Comparison of ENCODE assay signal across 8 cellular contexts in the genomic region with DNA sequence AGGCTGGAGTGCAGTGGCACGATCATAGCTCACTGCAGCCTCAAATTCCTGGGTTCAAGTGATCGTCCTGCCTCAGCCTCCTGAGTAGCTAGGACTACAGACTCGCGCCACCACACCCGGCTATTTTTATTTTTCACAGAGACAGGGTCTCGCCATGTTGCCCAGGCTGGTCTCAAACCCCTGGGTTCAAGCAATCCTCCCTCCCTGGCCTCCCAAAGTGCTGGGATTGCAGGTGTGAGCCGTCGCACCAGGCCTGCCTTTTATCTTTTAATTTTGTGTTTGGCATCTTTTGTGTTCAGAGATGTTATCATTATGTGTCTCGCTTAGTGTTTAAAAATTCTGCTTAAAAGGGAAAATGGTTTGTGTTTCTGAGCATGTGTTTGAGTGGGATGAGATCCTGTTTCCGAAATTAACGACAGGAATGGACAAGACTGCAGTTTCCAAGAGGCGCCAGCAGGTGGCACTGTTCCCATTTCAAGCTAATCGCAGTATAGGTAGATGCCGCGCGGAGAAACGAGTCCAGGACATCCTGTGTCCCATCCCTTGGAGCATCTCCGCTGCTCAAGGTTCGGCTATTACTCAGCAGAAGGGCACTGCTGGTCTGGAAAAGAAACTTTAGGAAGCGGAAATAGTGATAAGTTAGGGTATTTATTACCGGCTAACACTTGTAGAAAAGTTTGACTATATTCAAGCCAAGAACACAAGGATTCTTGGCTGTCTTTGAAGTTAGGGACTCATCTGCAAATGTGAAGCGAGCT. TPM values are rescaled to one million over a fixed set of nuclear protein-coding genes. Genes with fewer than 3 reads are reported as not detected.
A peak's percentile ranks its signal among the peaks of the same experiment; 100 is the strongest.
DNase-seq lines count a peak whose midpoint lies in the region; TF ChIP-seq lines count a peak whose summit lies in the region.

No MANE protein-coding gene starts in this region.

- no peaks in the 10 kb centered on the region for H3K36me3 ChIP-seq in GM23248 (ENCODE audit: low read depth)
- H3K36me3 ChIP-seq in testis (ENCODE audit: low read depth, missing control alignments) = no peaks in the 10 kb centered on the region

- peak overlapping the region; percentile 63 for H2AFZ ChIP-seq in GM23248

- TF ChIP-seq CTCF in LNCaP clone FGC (IDR thresholded peaks at IDR 0.05; ENCODE audit: control insufficient read depth, extremely low read depth, insufficient read depth) (peak; percentile 94), foreskin fibroblast (IDR thresholded peaks at IDR 0.05; ENCODE audit: low read depth, low read length) (peak; percentile 85), testis (IDR thresholded peaks at IDR 0.05) (peak; percentile 88 to 96 (median 92))

- H3K9me2 ChIP-seq in GM23248 (ENCODE audit: insufficient read depth) = no peaks in the 10 kb centered on the region

- no peak overlapping the region for H3K4me3 ChIP-seq in GM23248
- H3K4me3 ChIP-seq in LNCaP clone FGC (ENCODE audit: low read depth, low read length) = no peak overlapping the region
- H3K4me3 ChIP-seq in foreskin fibroblast (ENCODE audit: low read depth in 1 of 2, low read length in 2 of 2) = no peak overlapping the region
- no peak overlapping the region for H3K4me3 ChIP-seq in testis

- H3K4me1 ChIP-seq in GM23248 (ENCODE audit: insufficient read depth) (0 out of 2 replicates have a peak, but pooled peaks cover 2% of the 10 kb centered on the region), testis (no peaks in the 10 kb centered on the region)

- H3K4me2 ChIP-seq in GM23248 (ENCODE audit: unreplicated experiment) = no peak overlapping the region

- in situ Hi-C loops in GM23248 (cut with MboI) = no loop called here

- H3K27ac ChIP-seq in GM23248 (no peak overlapping the region), testis (no peak overlapping the region)

- no peak overlapping the region for H3K9ac ChIP-seq in GM23248

- H3K79me2 ChIP-seq in GM23248 (ENCODE audit: insufficient read depth) = no peaks in the 10 kb centered on the region

- WGBS in GM23248 (ENCODE audit: low coverage in 1 of 2, low lambda C conversion rate in 2 of 2, missing lambda C conversion rate in 2 of 2), 2 experiments = 10% methylated on average over 21 to 22 of the region's 22 CpGs
- WGBS in testis, 2 donors = 13 to 16% methylated on average over 22 of the region's 22 CpGs

- no peaks in the 10 kb centered on the region for H4K20me1 ChIP-seq in GM23248 (ENCODE audit: insufficient read depth)

- H3F3A ChIP-seq in GM23248 (ENCODE audit: insufficient read depth) = peaks cover 8% of the 10 kb centered on the region; the same call in 1 of the 2 replicates

- no peak for TF ChIP-seq POLR2A in testis (IDR thresholded peaks at IDR 0.05)

- intact Hi-C loops in testis (cut with DNase I; ENCODE audit: low total_unique reads) = loop anchor here (10.0 kb wide), 1 partner anchor 184 kb away; no protein-coding TSS in a partner anchor

- no peaks in the 10 kb centered on the region for H3K9me3 ChIP-seq in GM23248 (ENCODE audit: low read depth)
- no peaks in the 10 kb centered on the region for H3K9me3 ChIP-seq in testis

- H3K27me3 ChIP-seq in GM23248 (replicated peaks; ENCODE audit: insufficient read depth) = no peaks in the 10 kb centered on the region
- H3K27me3 ChIP-seq in testis = no peaks in the 10 kb centered on the region

- peak; percentile 85 for DNase-seq in Daoy (ENCODE audit: low read depth)
- peak; percentile 85 for DNase-seq in GM23248
- peak; percentile 43 for DNase-seq in LNCaP clone FGC (ENCODE audit: low read depth)
- DNase-seq in RPMI7951 (ENCODE audit: low read depth) = peak; percentile 74
- DNase-seq in activated T-helper 1 cell treated with anti-CD3 and anti-CD28 coated beads, Interleukin-2, amount 50 U/mL, for 16 hours (ENCODE audit: low read depth in 1 of 2, low spot score in 1 of 2) = peak; percentile 57 to 62
- DNase-seq in foreskin fibroblast = peak; percentile 75 to 90
- DNase-seq in occipital lobe (lab: John Stamatoyannopoulos, UW) = peak; percentile 76
- DNase-seq in testis = peak; percentile 94

RNA-seq across cellular contexts. Expression of a gene that starts 23.0 kb away (rescaled TPM):
- 18.6 and 26.5 TPM in 2 replicates for total RNA-seq in Daoy (2014; rRNA removed; shearing (Covaris generic))
- 17.8 and 28.2 TPM in 2 replicates for total RNA-seq in GM23248 (2014; rRNA removed; shearing (Covaris generic))
- polyA plus RNA-seq in GM23248 (2016; fragmentation: Nextera tagmentation; extraction: Ambion mirVana) (21.9 and 22.7 TPM in 2 replicates), testis (ENCODE audit: insufficient read depth, low read depth, low replicate concordance) (25.3 TPM)
- total RNA-seq in RPMI7951 (2014; rRNA removed; shearing (Covaris generic)) = 25.3 and 26.8 TPM in 2 replicates
- total RNA-seq in occipital lobe (72.4 TPM), testis (10 to 100 TPM; 15.9 to 23.2 TPM)

Comparison
In these comparisons a context has a peak if more than half of its experiments do, and no peak if none do; other contexts are left out.
1. DNase-seq: peak in every context shown above with its lines; median percentile 94 in testis; 85 in Daoy; 85 in GM23248; 82 in foreskin fibroblast; 76 in occipital lobe; 74 in RPMI7951; 60 in activated T-helper 1 cell treated with anti-CD3 and anti-CD28 coated beads, Interleukin-2, amount 50 U/mL, for 16 hours; 43 in LNCaP clone FGC.